Comparison of ENCODE assay signal across 10 cellular contexts in genomic region chr13:101624210-101624922, GRCh38.
DNase-seq lines count a peak whose midpoint lies in the region; ATAC-seq and TF ChIP-seq lines count a peak whose summit lies in the region.
"Had no signal": no experiment of that assay in that cellular context is flagged by ENCODE, and none has a peak within 500 bp of the region (broad histone marks: within the 10 kb centered on the region; RNA-seq: fewer than 3 reads in every experiment).

No MANE protein-coding gene starts in this region.

- no peak for ATAC-seq in activated CD4-positive, alpha-beta T cell treated with anti-CD3 and anti-CD28 coated beads for 36 hours
- ATAC-seq in RWPE2 (ENCODE audit: low read depth) (no peak), HG03469 (IDR thresholded peaks at IDR 0.05; ENCODE audit: unreplicated experiment) (no peak)

- H3K9me3 ChIP-seq in RWPE2 (ENCODE audit: severe bottlenecking) (no peaks in the 10 kb centered on the region), thyroid gland (no peaks in the 10 kb centered on the region)

- H3K4me1 ChIP-seq in RWPE2 (ENCODE audit: insufficient read depth, poor library complexity, severe bottlenecking): peaks cover 17% of the 10 kb centered on the region
- H3K4me1 ChIP-seq in thyroid gland: peaks cover 6 to 18% of the 10 kb centered on the region in 2 donors

- intact Hi-C loops in activated CD4-positive, alpha-beta T cell treated with anti-CD3 and anti-CD28 coated beads for 36 hours (cut with DNase I, micrococcal nuclease): loop anchor here in 1 of 2 experiments (10.0 kb wide), 3 partner anchors 750 to 970 kb away; partner anchors contain the start of genes TMTC4 and TPP2
- intact Hi-C loops in thyroid gland (cut with DNase I): no loop called here

- peaks cover 42% of the 10 kb centered on the region for H3K4me1 Mint-ChIP-seq in activated CD4-positive, alpha-beta T cell treated with anti-CD3 and anti-CD28 coated beads for 36 hours
- H3K4me1 Mint-ChIP-seq in immature natural killer cell: peaks cover 40 to 55% of the 10 kb centered on the region in 2 donors

- no peaks in the 10 kb centered on the region for H3K36me3 ChIP-seq in RWPE2 (ENCODE audit: low read depth)
- H3K36me3 ChIP-seq in thyroid gland: no peaks in the 10 kb centered on the region

- H3K27me3 ChIP-seq in RWPE2 (ENCODE audit: insufficient read depth, poor library complexity, severe bottlenecking) (no peaks in the 10 kb centered on the region), thyroid gland (no peaks in the 10 kb centered on the region)

- H3K9me3 Mint-ChIP-seq in activated CD4-positive, alpha-beta T cell treated with anti-CD3 and anti-CD28 coated beads for 36 hours (ENCODE audit: low read depth): no peaks in the 10 kb centered on the region
- H3K9me3 Mint-ChIP-seq in immature natural killer cell: no peaks in the 10 kb centered on the region

- CTCF ChIA-PET in activated CD4-positive, alpha-beta T cell treated with anti-CD3 and anti-CD28 coated beads for 36 hours (lab: Charles Lee): no interaction called here

- H3K4me3 Mint-ChIP-seq in activated CD4-positive, alpha-beta T cell treated with anti-CD3 and anti-CD28 coated beads for 36 hours: no peak overlapping the region
- peak overlapping the region; percentile 55 to 86 (median 67) for H3K4me3 Mint-ChIP-seq in immature natural killer cell

- H3K27ac ChIP-seq in RWPE2 (ENCODE audit: poor library complexity, severe bottlenecking) (peak overlapping the region; percentile 43), thyroid gland (peak overlapping the region; percentile 48 to 59 (median 55))
- H3K27ac ChIP-seq: epithelial cell of prostate had no signal

- H3K36me3 Mint-ChIP-seq in activated CD4-positive, alpha-beta T cell treated with anti-CD3 and anti-CD28 coated beads for 36 hours (ENCODE audit: low read depth): no peaks in the 10 kb centered on the region
- H3K36me3 Mint-ChIP-seq in immature natural killer cell: no peaks in the 10 kb centered on the region

- POLR2A ChIA-PET in activated CD4-positive, alpha-beta T cell treated with anti-CD3 and anti-CD28 coated beads for 36 hours (lab: Charles Lee): no interaction called here

- WGBS in thyroid gland, 2 donors: 39 to 41% methylated on average over 8 of the region's 8 CpGs

- H3K27ac Mint-ChIP-seq in activated CD4-positive, alpha-beta T cell treated with anti-CD3 and anti-CD28 coated beads for 36 hours: peak overlapping the region; percentile 43
- H3K27ac Mint-ChIP-seq in immature natural killer cell: peak overlapping the region; percentile 67 to 93 (median 88)

- no peak for TF ChIP-seq POLR2A in thyroid gland (IDR thresholded peaks at IDR 0.05)

- H3K27me3 Mint-ChIP-seq in activated CD4-positive, alpha-beta T cell treated with anti-CD3 and anti-CD28 coated beads for 36 hours: peaks cover 6% of the 10 kb centered on the region
- no peaks in the 10 kb centered on the region for H3K27me3 Mint-ChIP-seq in immature natural killer cell (ENCODE audit: low read depth in 3 of 3)

- no peak for TF ChIP-seq CTCF in RWPE2 (IDR thresholded peaks at IDR 0.05; ENCODE audit: poor library complexity, severe bottlenecking)
- no peak for TF ChIP-seq CTCF in thyroid gland (IDR thresholded peaks at IDR 0.05)
- TF ChIP-seq CTCF in GM20000 (IDR thresholded peaks at IDR 0.05; ENCODE audit: extremely low read depth, missing control alignments): no peak

- H3K4me3 ChIP-seq in RWPE2 (ENCODE audit: severe bottlenecking): no peak overlapping the region
- no peak overlapping the region for H3K4me3 ChIP-seq in thyroid gland (replicated peaks in 1 of 3)

- no peak for DNase-seq in activated CD4-positive, alpha-beta T cell treated with anti-CD3 and anti-CD28 coated beads for 36 hours
- no peak for DNase-seq in activated CD4-positive, alpha-beta T cell treated with anti-CD3 and anti-CD28 coated beads, Interleukin-2, amount 50 U/mL, for 48 hours
- DNase-seq in RWPE2 (ENCODE audit: low spot score): no peak
- peak in 1 of 3 donors; percentile 27 for DNase-seq in immature natural killer cell
- DNase-seq in thyroid gland: no peak
- no peak for DNase-seq in OCI-M2 (lab: John Stamatoyannopoulos, UW; ENCODE audit: unreplicated experiment)
- DNase-seq in GM20000 (ENCODE audit: low spot score): no peak
- DNase-seq: T1000 had no signal
